ENCODE assay signal across 1 cellular context in genomic region chr11:5421811-5422210, GRCh38.
TF ChIP-seq lines count a peak whose summit lies in the region.

Gene OR51Q1 (plus strand): TSS chr11:5422111. CDS start chr11:5422201, 90 bp downstream.

TF ChIP-seq in H1, 55 proteins besides CTCF, POLR2A, EP300 and RAD21:
- TF ChIP-seq TAF1 (IDR thresholded peaks at IDR 0.05; ENCODE audit: low read depth, low read length) (no peak), BCL11A (IDR thresholded peaks at IDR 0.05; ENCODE audit: low read depth in 2 of 2, low read length in 2 of 2) (no peak), KDM5A (IDR thresholded peaks at IDR 0.05; ENCODE audit: low read length) (no peak), HDAC2 (IDR thresholded peaks at IDR 0.05; ENCODE audit: borderline replicate concordance in 1 of 2, low read depth in 2 of 2, low read length in 2 of 2) (no peak), POU5F1 (IDR thresholded peaks at IDR 0.05; ENCODE audit: low read depth, low read length) (no peak), BRCA1 (IDR thresholded peaks at IDR 0.05; ENCODE audit: low read depth, low read length) (no peak), GABPA (IDR thresholded peaks at IDR 0.05; ENCODE audit: borderline replicate concordance, insufficient read depth, low read length) (no peak), KDM1A (IDR thresholded peaks at IDR 0.05; ENCODE audit: borderline replicate concordance, low read length) (no peak), PHF8 (conservative IDR thresholded peaks at IDR 0.05; ENCODE audit: low read depth, low read length) (no peak), USF2 (IDR thresholded peaks at IDR 0.05; ENCODE audit: low read length) (no peak), ATF2 (IDR thresholded peaks at IDR 0.05; ENCODE audit: low read length) (no peak), NANOG (IDR thresholded peaks at IDR 0.05; ENCODE audit: insufficient read depth, low read depth, low read length, poor library complexity, severe bottlenecking) (no peak), RBBP5 (IDR thresholded peaks at IDR 0.05; ENCODE audit: borderline replicate concordance, low read depth, low read length) (no peak), CHD2 (IDR thresholded peaks at IDR 0.05; ENCODE audit: low read length) (no peak), SP2 (IDR thresholded peaks at IDR 0.05; ENCODE audit: low read length) (no peak), TAF7 (optimal IDR thresholded peaks at IDR 0.05; ENCODE audit: borderline replicate concordance, low read depth, low read length) (no peak), RXRA (IDR thresholded peaks at IDR 0.05; ENCODE audit: insufficient read depth, low read depth, low read length) (no peak), CHD1 (IDR thresholded peaks at IDR 0.05; ENCODE audit: low read depth, low read length) (no peak)
